Comparison of ENCODE assay signal across 24 cellular contexts in the genomic region with DNA sequence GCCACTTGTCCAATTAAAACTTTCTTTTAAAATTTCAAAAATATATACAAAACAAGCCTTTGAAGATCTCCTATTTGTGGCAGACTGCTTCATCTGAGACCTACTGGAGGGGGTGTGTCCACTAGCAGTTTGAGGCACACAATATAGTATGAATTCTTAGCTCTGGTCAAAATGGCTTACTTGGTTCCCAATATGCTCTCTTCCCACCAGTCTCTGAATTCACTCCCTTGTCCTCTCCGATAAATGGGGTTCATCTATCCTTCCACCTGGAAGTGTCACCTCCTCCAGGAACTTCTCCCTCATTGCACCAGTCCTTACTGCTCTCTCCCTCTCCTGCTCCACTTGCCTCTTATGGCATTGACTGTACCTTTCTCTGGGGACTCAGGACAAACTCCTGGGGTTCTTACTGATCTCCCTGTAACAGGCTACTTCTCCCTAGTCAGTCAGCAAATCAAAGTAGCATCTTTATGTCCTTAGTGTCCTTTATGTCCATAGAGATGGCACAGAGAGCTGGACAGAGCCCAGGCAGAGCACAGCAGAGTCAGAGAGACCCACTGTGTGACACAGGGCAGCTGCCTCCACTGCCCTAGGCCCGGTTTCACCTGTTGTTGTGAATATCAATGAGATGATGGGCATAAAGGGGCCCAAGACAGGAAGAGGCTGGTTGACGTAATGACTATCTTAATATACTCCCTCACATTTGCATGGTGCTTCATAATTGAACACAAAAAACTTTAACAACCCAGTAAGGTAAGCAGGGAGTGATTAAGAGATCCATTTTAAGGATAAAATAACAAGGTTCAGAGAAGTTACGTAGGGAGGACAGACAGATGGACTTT. TPM values are rescaled to one million over a fixed set of nuclear protein-coding genes. Genes with fewer than 3 reads are reported as not detected.
DNase-seq lines count a peak whose midpoint lies in the region; ATAC-seq, FAIRE-seq and TF ChIP-seq lines count a peak whose summit lies in the region.
"Had no signal": no experiment of that assay in that cellular context is flagged by ENCODE, and none has a peak within 500 bp of the region (broad histone marks: within the 10 kb centered on the region; RNA-seq: fewer than 3 reads in every experiment).

No MANE protein-coding gene starts in this region.

- H2BK5ac ChIP-seq in mesendoderm (ENCODE audit: low read length): no peak overlapping the region

- H3K4ac ChIP-seq in mesendoderm (ENCODE audit: low read depth, low read length): no peak overlapping the region

- H3K4me2 ChIP-seq in K562 (ENCODE audit: insufficient read depth, low read length): no peak overlapping the region
- H3K4me2 ChIP-seq in mesendoderm (ENCODE audit: low read length): no peak overlapping the region

- no peak overlapping the region for H3K4me3 Mint-ChIP-seq in CD8-positive, alpha-beta T cell
- H3K4me3 Mint-ChIP-seq: activated naive CD8-positive, alpha-beta T cell treated with anti-CD3 and anti-CD28 coated beads, Interleukin-2, amount 10 ng/mL, durations not matched to agents 7 days and 5 days had no signal

- H3K9me1 ChIP-seq in K562 (ENCODE audit: control insufficient read depth, insufficient read depth, low read length): no peaks in the 10 kb centered on the region

- no peak overlapping the region for H3K27ac Mint-ChIP-seq in CD8-positive, alpha-beta T cell
- H3K27ac Mint-ChIP-seq: activated naive CD8-positive, alpha-beta T cell treated with anti-CD3 and anti-CD28 coated beads, Interleukin-2, amount 10 ng/mL, durations not matched to agents 7 days and 5 days had no signal

- peaks cover 35% of the 10 kb centered on the region for H3K79me1 ChIP-seq in mesendoderm (ENCODE audit: low read length)

- H2AK5ac ChIP-seq in mesendoderm (ENCODE audit: low read length): no peak overlapping the region

- no TSS peak for BruUV-seq in K562 (replicated peaks; lab: Mats Ljungman, UMichigan)

- no peak for TF ChIP-seq RAD21 in K562 (CRISPR knock-in tag; conservative IDR thresholded peaks at IDR 0.05 in 1 of 2, IDR thresholded peaks at IDR 0.05 in 1 of 2)

- H3K56ac ChIP-seq in mesendoderm (ENCODE audit: low read length): no peak overlapping the region

- H3K4me1 ChIP-seq in heart right ventricle (peaks cover 11 to 69% (median 44%) of the 10 kb centered on the region in 9 donors), K562 (replicated peaks in 1 of 2; ENCODE audit: control insufficient read depth in 2 of 2, insufficient read depth in 2 of 2, low read length in 2 of 2) (peaks cover 34 to 39% of the 10 kb centered on the region in 2 experiments), mesendoderm (ENCODE audit: control insufficient read depth, low read depth, low read length) (peaks cover 9% of the 10 kb centered on the region)
- peaks cover 12% of the 10 kb centered on the region for H3K4me1 ChIP-seq in CD8-positive, alpha-beta T cell (ENCODE audit: insufficient read depth, low read length)

- intact Hi-C loops in heart right ventricle (cut with DNase I): loop anchor here in 2 of 10 donors (5.0 kb wide), 2 partner anchors 58 to 138 kb away; partner anchors contain the start of genes TCEA3 (in 2 of the 2) and HNRNPR (in 1 of the 2)
- intact Hi-C loops in Right ventricle myocardium inferior (cut with DNase I): loop anchor here (5.0 kb wide), 1 partner anchor 58 kb away; the partner anchor contains the start of gene TCEA3
- intact Hi-C loops in K562 (cut with micrococcal nuclease): no loop called here
- intact Hi-C loops in CD8-positive, alpha-beta T cell (cut with DNase I, micrococcal nuclease): loop anchor here (5.0 kb wide), 1 partner anchor 157 kb away; no protein-coding TSS in a partner anchor

- peaks cover 19% of the 10 kb centered on the region for H3K27me3 Mint-ChIP-seq in CD8-positive, alpha-beta T cell (ENCODE audit: low read depth)

- H3K79me2 ChIP-seq in K562 (ENCODE audit: control insufficient read depth, insufficient read depth, low read length) (peaks cover 12% of the 10 kb centered on the region; the same call in 2 of the 3 replicates), mesendoderm (ENCODE audit: control insufficient read depth, insufficient read depth, low read length) (peaks cover 42% of the 10 kb centered on the region)

- no peak for FAIRE-seq in K562 (lab: Jason Lieb, UNC)
- FAIRE-seq: GM19239 had no signal

- H3K36me3 ChIP-seq in heart right ventricle: no peaks in the 10 kb centered on the region
- peaks cover 5% of the 10 kb centered on the region; the same call in 1 of the 3 replicates for H3K36me3 ChIP-seq in K562 (ENCODE audit: control insufficient read depth, insufficient read depth, low read length)
- no peaks in the 10 kb centered on the region for H3K36me3 ChIP-seq in mesendoderm (ENCODE audit: control insufficient read depth, insufficient read depth, low read length)
- H3K36me3 ChIP-seq in CD8-positive, alpha-beta T cell (ENCODE audit: insufficient read depth, low read length): no peaks in the 10 kb centered on the region
- H3K36me3 ChIP-seq: HAP-1, prostate gland, thoracic aorta had no signal

- no peak overlapping the region for H3K4me3 ChIP-seq in heart right ventricle
- no peak overlapping the region for H3K4me3 ChIP-seq in K562
- no peak overlapping the region for H3K4me3 ChIP-seq in mesendoderm (ENCODE audit: low read length)
- no peak overlapping the region for H3K4me3 ChIP-seq in CD8-positive, alpha-beta T cell (ENCODE audit: low read depth, low read length)
- H3K4me3 ChIP-seq: HAP-1, prostate gland, thoracic aorta had no signal

- H3K23ac ChIP-seq in mesendoderm (ENCODE audit: low read length): no peak overlapping the region

- H3K9me3 ChIP-seq in heart right ventricle: no peaks in the 10 kb centered on the region
- H3K9me3 ChIP-seq in K562 (replicated peaks; ENCODE audit: control insufficient read depth, insufficient read depth, low read depth, low read length): no peaks in the 10 kb centered on the region
- no peaks in the 10 kb centered on the region for H3K9me3 ChIP-seq in CD8-positive, alpha-beta T cell (ENCODE audit: low read length)
- H3K9me3 ChIP-seq: HAP-1, prostate gland, thoracic aorta had no signal

- no peaks in the 10 kb centered on the region for H3K36me3 Mint-ChIP-seq in CD8-positive, alpha-beta T cell
- H3K36me3 Mint-ChIP-seq: activated naive CD8-positive, alpha-beta T cell treated with anti-CD3 and anti-CD28 coated beads, Interleukin-2, amount 10 ng/mL, durations not matched to agents 7 days and 5 days had no signal

- H3K27me3 ChIP-seq in heart right ventricle: peaks cover 0 to 44% (median 0%) of the 10 kb centered on the region in 7 donors
- no peaks in the 10 kb centered on the region for H3K27me3 ChIP-seq in K562 (ENCODE audit: control insufficient read depth in 2 of 2, insufficient read depth in 2 of 2, low read length in 2 of 2)
- no peaks in the 10 kb centered on the region for H3K27me3 ChIP-seq in mesendoderm (ENCODE audit: insufficient read depth, low read length, poor library complexity)
- no peaks in the 10 kb centered on the region for H3K27me3 ChIP-seq in CD8-positive, alpha-beta T cell (ENCODE audit: insufficient read depth, low read length)

- no peak overlapping the region for H4K8ac ChIP-seq in mesendoderm (ENCODE audit: low read depth, low read length)

- TF ChIP-seq CTCF in heart right ventricle (IDR thresholded peaks at IDR 0.05) (no peak), K562 (IDR thresholded peaks at IDR 0.05 in 2 of 3, conservative IDR thresholded peaks at IDR 0.05 in 1 of 3; ENCODE audit: insufficient read depth in 2 of 3, low read depth in 1 of 3, low read length in 3 of 3) (no peak)
- no peak for TF ChIP-seq CTCF in CD8-positive, alpha-beta T cell (IDR thresholded peaks at IDR 0.05)

- no peak for TF ChIP-seq EP300 in K562 (IDR thresholded peaks at IDR 0.05; ENCODE audit: low read length)

- H2BK120ac ChIP-seq in mesendoderm (ENCODE audit: low read depth, low read length): no peak overlapping the region

- ATAC-seq in heart right ventricle (no peak), Right ventricle myocardium inferior (no peak), K562 (no peak), HG03097 (IDR thresholded peaks at IDR 0.05; ENCODE audit: low FRiP score, unreplicated experiment) (no peak), HG03135 (IDR thresholded peaks at IDR 0.05; ENCODE audit: unreplicated experiment) (no peak)
- ATAC-seq in CD8-positive, alpha-beta T cell: no peak
- ATAC-seq: esophagus mucosa had no signal

- no peaks in the 10 kb centered on the region for H4K20me1 ChIP-seq in K562 (replicated peaks; ENCODE audit: control insufficient read depth, insufficient read depth, low read length)

- no peak overlapping the region for H2AFZ ChIP-seq in K562 (ENCODE audit: low read depth, low read length)

- peak overlapping the region in 8 of 10 donors; percentile 60 to 81 (median 70) for H3K27ac ChIP-seq in heart right ventricle
- 0 out of 3 replicates have a peak overlapping the region, but pooled peaks have one; percentile 12 for H3K27ac ChIP-seq in K562 (ENCODE audit: extremely low read depth, low read depth, low read length)
- H3K27ac ChIP-seq in mesendoderm (ENCODE audit: low read depth, low read length): no peak overlapping the region
- no peak overlapping the region for H3K27ac ChIP-seq in CD8-positive, alpha-beta T cell (ENCODE audit: low read depth, low read length)
- H3K27ac ChIP-seq: thoracic aorta had no signal

- no peak overlapping the region for H3K18ac ChIP-seq in mesendoderm (ENCODE audit: low read length)

- no peak for TF ChIP-seq POLR2A in K562 (conservative IDR thresholded peaks at IDR 0.05)

- DNase-seq in heart right ventricle (no peak), Right ventricle myocardium inferior (ENCODE audit: missing footprints) (no peak), K562 (ENCODE audit: extremely low read depth in 1 of 4, low spot score in 3 of 4) (no peak), mesendoderm (no peak), Ammon's horn (ENCODE audit: low spot score) (no peak)
- DNase-seq in CD8-positive, alpha-beta T cell: no peak
- DNase-seq: ACHN; activated CD4-positive, CD25-positive, alpha-beta regulatory T cell treated with anti-CD3 and anti-CD28 coated beads, Interleukin-2, amount 50 U/mL, for 72 hours; activated naive CD8-positive, alpha-beta T cell treated with anti-CD3 and anti-CD28 coated beads, Interleukin-2, amount 10 ng/mL, durations not matched to agents 7 days and 5 days; glutamatergic neuron; KG1; mammary epithelial cell; NCI-H1092; NCI-H2107; NCI-H524 treated with DMSO at 0.1 percent for 48 hours; OCI-M1 had no signal

- no peak overlapping the region for H2BK15ac ChIP-seq in mesendoderm (replicated peaks; ENCODE audit: low read depth)

- no peaks in the 10 kb centered on the region for H3K9me3 Mint-ChIP-seq in CD8-positive, alpha-beta T cell
- H3K9me3 Mint-ChIP-seq: activated naive CD8-positive, alpha-beta T cell treated with anti-CD3 and anti-CD28 coated beads, Interleukin-2, amount 10 ng/mL, durations not matched to agents 7 days and 5 days had no signal

- CTCF ChIA-PET in K562 (lab: Yijun Ruan, JAX; ENCODE audit: low intra/inter-chr PET ratio): no interaction called here
- CTCF ChIA-PET in CD8-positive, alpha-beta T cell (lab: Charles Lee): interaction anchor here (0.6 to 6.8 kb wide), 2 partner anchors 18 to 178 kb away, joined by 4 to 45 read pairs; no protein-coding TSS in a partner anchor

- 84 to 87% methylated on average over 4 of the region's 4 CpGs for WGBS in heart right ventricle, 2 donors
- WGBS in K562 (ENCODE audit: insufficient coverage, low coverage, missing lambda C conversion rate): 65% methylated on average over 4 of the region's 4 CpGs
- WGBS in mesendoderm (ENCODE audit: extremely low coverage, insufficient coverage, low lambda C conversion rate): no CpG with 5 or more reads among the region's 4 CpGs

- H3K9ac ChIP-seq in K562 (ENCODE audit: insufficient read depth in 1 of 2, low read depth in 2 of 2, low read length in 2 of 2): peak overlapping the region in 1 of 2 experiments; percentile 67; a peak in 1 of 4 replicates
- H3K9ac ChIP-seq in mesendoderm (ENCODE audit: low read length): peak overlapping the region; percentile 5

- peaks cover 17% of the 10 kb centered on the region for H3K4me1 Mint-ChIP-seq in CD8-positive, alpha-beta T cell (ENCODE audit: low read depth)

- no peak overlapping the region for H4K5ac ChIP-seq in mesendoderm (ENCODE audit: low read length)

- in situ Hi-C loops in K562 (cut with MboI): no loop called here

- POLR2A ChIA-PET in K562 (lab: Yijun Ruan, JAX): interaction anchor here (0.9 to 1.0 kb wide), 2 partner anchors 94 to 111 kb away, joined by 3 read pairs; no protein-coding TSS in a partner anchor
- POLR2A ChIA-PET in CD8-positive, alpha-beta T cell (lab: Charles Lee): no interaction called here

RNA-seq across cellular contexts. Expression of gene ASAP3, which starts 3.6 kb away (rescaled TPM):
- total RNA-seq in heart right ventricle (10 to 100 TPM; 15.5 to 58.4 (median 30.4) TPM), Right ventricle myocardium inferior (44.3 TPM), K562 (2014; rRNA removed) (19.0 and 23.0 TPM in 2 replicates), K562 (2014; rRNA removed; fragmentation: Illumina TruSeq; extraction: Trizol) (14.3 and 14.8 TPM in 2 replicates), K562 (2015; rRNA removed; fragmentation: Illumina TruSeq; extraction: Trizol) (15.7 and 17.4 TPM in 2 replicates), K562 (2021) (27.6 and 31.2 TPM in 2 replicates)
- polyA plus RNA-seq in heart right ventricle (10 to 100 TPM; 22.9 to 58.2 TPM), K562 (2011; rRNA removed) (16.1 and 25.4 TPM in 2 replicates), K562 (2014; fragmentation: Illumina TruSeq; extraction: Trizol) (21.3 and 22.3 TPM in 2 replicates), K562 (2014; fragmentation: Nextera tagmentation; extraction: Ambion mirVana) (1 to 10 TPM; 1.7 to 2.8 TPM), K562 (2014; rRNA removed) (17.9 and 20.3 TPM in 2 replicates)
- 34.4 and 65.3 TPM in 2 replicates for total RNA-seq in K562 (2011; cell fraction: chromatin; rRNA removed; ENCODE audit: low replicate concordance)
- total RNA-seq in K562 (2011; cell fraction: nucleolus; rRNA removed): 32.2 and 34.5 TPM in 2 replicates
- 33.9 and 40.0 TPM in 2 replicates for total RNA-seq in K562 (2011; cell fraction: nucleoplasm; rRNA removed)
- polyA plus RNA-seq in K562 (2011; cell fraction: cytosol; rRNA removed): 17.1 and 17.2 TPM in 2 replicates
- polyA plus RNA-seq in K562 (2011; cell fraction: nucleus; rRNA removed): 63.8 and 76.4 TPM in 2 replicates
- 17.6 and 38.9 TPM in 2 replicates for polyA plus RNA-seq in K562 (2012)
- polyA minus RNA-seq in K562 (2011; rRNA and poly(A)+ RNA removed): 16.7 and 24.0 TPM in 2 replicates
- polyA minus RNA-seq in K562 (2011; cell fraction: cytosol; rRNA and poly(A)+ RNA removed): 15.0 TPM in 2 replicates
- 10.9 and 21.7 TPM in 2 replicates for polyA minus RNA-seq in K562 (2011; cell fraction: nucleus; rRNA and poly(A)+ RNA removed)
- 24.5 TPM for polyA plus RNA-seq in mesendoderm (2013, experiment 1 of 2)
- 24.9 TPM for polyA plus RNA-seq in mesendoderm (2013, experiment 2 of 2)
- 1 to 10 TPM in 1 of 2 experiments, under 1 TPM in 1; 0.81 to 1.0 TPM for total RNA-seq in CD8-positive, alpha-beta T cell

RNA-seq across cellular contexts. Expression of gene E2F2, which starts 50.6 kb away (rescaled TPM):
- total RNA-seq in heart right ventricle (1 to 10 TPM in 1 of 10 donors, under 1 TPM in 8, not detected in 1; 0.04 to 2.3 (median 0.17) TPM), Right ventricle myocardium inferior (0.76 TPM), K562 (2014; rRNA removed) (14.9 and 19.9 TPM in 2 replicates), K562 (2014; rRNA removed; fragmentation: Illumina TruSeq; extraction: Trizol) (11.0 and 11.4 TPM in 2 replicates), K562 (2015; rRNA removed; fragmentation: Illumina TruSeq; extraction: Trizol) (11.7 and 12.0 TPM in 2 replicates), K562 (2021) (22.5 and 25.3 TPM in 2 replicates)
- polyA plus RNA-seq in heart right ventricle (under 1 TPM in 1 of 2 donors, not detected in 1; 0.06 TPM), K562 (2011; rRNA removed) (3.1 and 4.2 TPM in 2 replicates), K562 (2014; fragmentation: Illumina TruSeq; extraction: Trizol) (14.3 and 16.1 TPM in 2 replicates), K562 (2014; fragmentation: Nextera tagmentation; extraction: Ambion mirVana) (1 to 10 TPM; 3.8 to 4.0 TPM), K562 (2014; rRNA removed) (10.1 and 10.3 TPM in 2 replicates)
- 29.6 and 39.0 TPM in 2 replicates for total RNA-seq in K562 (2011; cell fraction: chromatin; rRNA removed; ENCODE audit: low replicate concordance)
- total RNA-seq in K562 (2011; cell fraction: nucleolus; rRNA removed): 13.2 and 15.8 TPM in 2 replicates
- total RNA-seq in K562 (2011; cell fraction: nucleoplasm; rRNA removed): 21.7 and 23.2 TPM in 2 replicates
- polyA plus RNA-seq in K562 (2011; cell fraction: cytosol; rRNA removed): 3.0 and 3.9 TPM in 2 replicates
- 8.1 and 9.2 TPM in 2 replicates for polyA plus RNA-seq in K562 (2011; cell fraction: nucleus; rRNA removed)
- 9.2 and 10.2 TPM in 2 replicates for polyA plus RNA-seq in K562 (2012)
- 3.5 and 4.7 TPM in 2 replicates for polyA minus RNA-seq in K562 (2011; rRNA and poly(A)+ RNA removed)
- polyA minus RNA-seq in K562 (2011; cell fraction: cytosol; rRNA and poly(A)+ RNA removed): 5.8 and 6.5 TPM in 2 replicates
- 5.1 and 8.9 TPM in 2 replicates for polyA minus RNA-seq in K562 (2011; cell fraction: nucleus; rRNA and poly(A)+ RNA removed)
- 2.1 TPM for polyA plus RNA-seq in mesendoderm (2013, experiment 1 of 2)
- 1.8 TPM for polyA plus RNA-seq in mesendoderm (2013, experiment 2 of 2)
- total RNA-seq in CD8-positive, alpha-beta T cell: under 1 TPM; 0.19 to 0.38 TPM

RNA-seq across cellular contexts. Expression of gene TCEA3, which starts 55.9 kb away (rescaled TPM):
- total RNA-seq in heart right ventricle: 10 to 100 TPM; 56.7 to 93.0 (median 71.8) TPM
- polyA plus RNA-seq in heart right ventricle: 10 to 100 TPM; 25.1 to 51.4 TPM
- 73.6 TPM for total RNA-seq in Right ventricle myocardium inferior
- 0.86 and 1.4 TPM in 2 replicates for total RNA-seq in K562 (2011; cell fraction: chromatin; rRNA removed; ENCODE audit: low replicate concordance)
- total RNA-seq in K562 (2011; cell fraction: nucleolus; rRNA removed): 0.67 and 1.4 TPM in 2 replicates
- 0.66 and 0.84 TPM in 2 replicates for total RNA-seq in K562 (2011; cell fraction: nucleoplasm; rRNA removed)
- 0.33 and 0.54 TPM in 2 replicates for total RNA-seq in K562 (2014; rRNA removed)
- total RNA-seq in K562 (2014; rRNA removed; fragmentation: Illumina TruSeq; extraction: Trizol): 0.45 and 0.51 TPM in 2 replicates
- 0.34 and 0.36 TPM in 2 replicates for total RNA-seq in K562 (2015; rRNA removed; fragmentation: Illumina TruSeq; extraction: Trizol)
- total RNA-seq in K562 (2021): 0.49 and 0.55 TPM in 2 replicates
- 0.34 and 0.54 TPM in 2 replicates for polyA plus RNA-seq in K562 (2011; rRNA removed)
- 0.19 and 0.45 TPM in 2 replicates for polyA plus RNA-seq in K562 (2011; cell fraction: cytosol; rRNA removed)
- polyA plus RNA-seq in K562 (2011; cell fraction: nucleus; rRNA removed): 0.81 and 0.90 TPM in 2 replicates
- 0.49 and 0.76 TPM in 2 replicates for polyA plus RNA-seq in K562 (2012)
- 0.16 and 0.66 TPM in 2 replicates for polyA plus RNA-seq in K562 (2014; fragmentation: Illumina TruSeq; extraction: Trizol)
- under 1 TPM; 0.03 to 0.10 TPM for polyA plus RNA-seq in K562 (2014; fragmentation: Nextera tagmentation; extraction: Ambion mirVana)
- polyA plus RNA-seq in K562 (2014; rRNA removed): 0.13 and 0.80 TPM in 2 replicates
- polyA minus RNA-seq in K562 (2011; rRNA and poly(A)+ RNA removed): 0.25 and 0.27 TPM in 2 replicates
- not detected in 2 replicates for polyA minus RNA-seq in K562 (2011; cell fraction: cytosol; rRNA and poly(A)+ RNA removed)
- polyA minus RNA-seq in K562 (2011; cell fraction: nucleus; rRNA and poly(A)+ RNA removed): 0.27 and 0.56 TPM in 2 replicates
- polyA plus RNA-seq in mesendoderm (2013, experiment 1 of 2): 0.17 TPM
- 0.17 TPM for polyA plus RNA-seq in mesendoderm (2013, experiment 2 of 2)
- 10 to 100 TPM; 14.0 to 16.9 TPM for total RNA-seq in CD8-positive, alpha-beta T cell
- polyA plus RNA-seq: neural cell had no signal

Comparison
In these comparisons a context has a peak if more than half of its experiments do, and no peak if none do; other contexts are left out.
1. H3K27ac ChIP-seq: peak in heart right ventricle (8 of 10) and K562 (single experiment); none in mesendoderm (single experiment) and CD8-positive, alpha-beta T cell (single experiment).
2. RNA of gene ASAP3, which starts 3.6 kb away (total RNA-seq): 44.3 TPM in Right ventricle myocardium inferior (single experiment), 15.5 to 58.4 TPM in heart right ventricle and 14.3 to 65.3 TPM in K562; 0.81 to 1.0 TPM in CD8-positive, alpha-beta T cell; every median in the first group is over 4 times any median in the second.
3. RNA of gene TCEA3, which starts 55.9 kb away (total RNA-seq): 73.6 TPM in Right ventricle myocardium inferior (single experiment), 56.7 to 93.0 TPM in heart right ventricle and 14.0 to 16.9 TPM in CD8-positive, alpha-beta T cell; 0.33 to 1.4 TPM in K562; every median in the first group is over 4 times any median in the second.